Comparison of ENCODE assay signal across 9 cellular contexts in the genomic region with DNA sequence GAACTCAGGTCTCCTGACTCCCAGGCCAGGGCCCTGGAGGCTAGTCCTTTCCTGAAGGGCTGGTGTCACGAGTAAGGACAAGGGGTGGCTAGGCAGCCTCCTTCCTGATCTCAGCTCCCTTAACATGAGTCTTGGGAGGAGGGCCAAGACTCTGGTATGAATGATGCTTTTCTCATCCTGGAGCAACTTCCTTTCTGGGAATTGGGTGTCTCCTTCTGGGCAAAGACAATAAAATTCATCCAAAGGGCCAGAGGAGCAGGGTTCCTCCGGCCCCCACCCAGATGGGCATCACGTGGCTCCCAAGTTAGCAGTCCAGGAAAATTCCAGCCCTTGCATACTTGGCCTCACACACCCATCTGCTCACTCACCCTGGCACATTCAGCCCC. TPM values are rescaled to one million over a fixed set of nuclear protein-coding genes. Genes with fewer than 3 reads are reported as not detected.
A peak's percentile ranks its signal among the peaks of the same experiment; 100 is the strongest.
DNase-seq lines count a peak whose midpoint lies in the region; ATAC-seq, FAIRE-seq and TF ChIP-seq lines count a peak whose summit lies in the region.
"Had no signal": no experiment of that assay in that cellular context is flagged by ENCODE, and none has a peak within 500 bp of the region (broad histone marks: within the 10 kb centered on the region; RNA-seq: fewer than 3 reads in every experiment).

A gene (plus strand): TSS at position 335 of the 386 bp plus-strand sequence. CDS start 200 bp downstream, outside the sequence.

- TF ChIP-seq POLR2A in heart left ventricle (IDR thresholded peaks at IDR 0.05), result no peak

- 34 to 56% (median 43%) methylated on average over 3 of the region's 3 CpGs for WGBS in heart left ventricle, 4 donors

- H3K27me3 Mint-ChIP-seq in GM23338 (ENCODE audit: insufficient read depth, low read depth, poor library complexity), result peaks cover 19% of the 10 kb centered on the region
- H3K27me3 Mint-ChIP-seq in activated T-helper 2 cell treated with anti-CD3 and anti-CD28 coated beads, Interferon-gamma antibody, Interleukin-2, Interleukin-4, amounts not matched to agents 10 μg/mL and 5 μg/mL and 100 μg/mL, durations not matched to agents 14 hours and 24 hours and 36 hours (ENCODE audit: low read depth), result no peaks in the 10 kb centered on the region

- H3F3A ChIP-seq in GM23338 (replicated peaks; ENCODE audit: low read depth), result peaks cover 23% of the 10 kb centered on the region

- H3K79me2 ChIP-seq in GM23338 (replicated peaks; ENCODE audit: insufficient read depth), result no peaks in the 10 kb centered on the region

- intact Hi-C loops in activated T-helper 2 cell treated with anti-CD3 and anti-CD28 coated beads, Interferon-gamma antibody, Interleukin-2, Interleukin-4, amounts not matched to agents 10 μg/mL and 5 μg/mL and 100 μg/mL, durations not matched to agents 14 hours and 24 hours and 36 hours (cut with micrococcal nuclease), result no loop called here
- intact Hi-C loops in heart left ventricle (cut with DNase I), result loop anchor here in 2 of 10 donors (5.0 to 10.0 kb wide), 2 partner anchors 45 to 68 kb away; a partner anchor contains a TSS

- no peak within 1 kb of the TSS for H3K27ac Mint-ChIP-seq in GM23338
- peak within 1 kb of the TSS; percentile 94 for H3K27ac Mint-ChIP-seq in activated T-helper 2 cell treated with anti-CD3 and anti-CD28 coated beads, Interferon-gamma antibody, Interleukin-2, Interleukin-4, amounts not matched to agents 10 μg/mL and 5 μg/mL and 100 μg/mL, durations not matched to agents 14 hours and 24 hours and 36 hours

- peak within 1 kb of the TSS; percentile 60; the same call in 1 of the 2 replicates for H3K4me3 ChIP-seq in GM23338
- peak within 1 kb of the TSS in 8 of 12 donors; percentile 6 to 39 (median 21) for H3K4me3 ChIP-seq in heart left ventricle
- H3K4me3 ChIP-seq in skin epidermis, result no peak within 1 kb of the TSS

- H3K36me3 ChIP-seq in GM23338 (ENCODE audit: insufficient read depth), result no peaks in the 10 kb centered on the region
- no peaks in the 10 kb centered on the region for H3K36me3 ChIP-seq in heart left ventricle

- H3K9me3 Mint-ChIP-seq in GM23338, result no peaks in the 10 kb centered on the region
- no peaks in the 10 kb centered on the region for H3K9me3 Mint-ChIP-seq in activated T-helper 2 cell treated with anti-CD3 and anti-CD28 coated beads, Interferon-gamma antibody, Interleukin-2, Interleukin-4, amounts not matched to agents 10 μg/mL and 5 μg/mL and 100 μg/mL, durations not matched to agents 14 hours and 24 hours and 36 hours

- ATAC-seq in GM23338, result no peak
- peak; percentile 43 to 76 (median 68) for ATAC-seq in heart left ventricle
- no peak for ATAC-seq in HG03280 (IDR thresholded peaks at IDR 0.05; ENCODE audit: unreplicated experiment)

- H3K9me2 ChIP-seq in GM23338 (ENCODE audit: insufficient read depth), result no peaks in the 10 kb centered on the region

- no peak for DNase-seq in GM23338 (ENCODE audit: low spot score)
- DNase-seq in activated T-helper 2 cell treated with anti-CD3 and anti-CD28 coated beads, Interferon-gamma antibody, Interleukin-2, Interleukin-4, amounts not matched to agents 10 μg/mL and 5 μg/mL and 100 μg/mL, durations not matched to agents 14 hours and 24 hours and 36 hours (ENCODE audit: low spot score), result no peak
- DNase-seq in heart left ventricle, result peak in 4 of 5 donors; percentile 62 to 76 (median 69)
- DNase-seq in NCI-H774 (lab: John Stamatoyannopoulos, UW), result no peak
- DNase-seq in stimulated activated naive CD4-positive, alpha-beta T cell treated with Interleukin-2 at 50 U/mL for 16 hours (lab: John Stamatoyannopoulos, UW), result no peak
- DNase-seq in frontal cortex (ENCODE audit: low spot score in 2 of 2), result no peak
- DNase-seq: NCI-H2029 had no signal

- H3K27me3 ChIP-seq in GM23338 (ENCODE audit: insufficient read depth) (peaks cover 4% of the 10 kb centered on the region; the same call in 1 of the 2 replicates), heart left ventricle (no peaks in the 10 kb centered on the region)

- H3K36me3 Mint-ChIP-seq in GM23338 (ENCODE audit: low read depth), result no peaks in the 10 kb centered on the region
- H3K36me3 Mint-ChIP-seq in activated T-helper 2 cell treated with anti-CD3 and anti-CD28 coated beads, Interferon-gamma antibody, Interleukin-2, Interleukin-4, amounts not matched to agents 10 μg/mL and 5 μg/mL and 100 μg/mL, durations not matched to agents 14 hours and 24 hours and 36 hours (ENCODE audit: low read depth), result peaks cover 4% of the 10 kb centered on the region

- H3K4me1 Mint-ChIP-seq in GM23338, result peaks cover 30% of the 10 kb centered on the region
- H3K4me1 Mint-ChIP-seq in activated T-helper 2 cell treated with anti-CD3 and anti-CD28 coated beads, Interferon-gamma antibody, Interleukin-2, Interleukin-4, amounts not matched to agents 10 μg/mL and 5 μg/mL and 100 μg/mL, durations not matched to agents 14 hours and 24 hours and 36 hours (ENCODE audit: low read depth), result peaks cover 35% of the 10 kb centered on the region

- peak within 1 kb of the TSS; percentile 64; the same call in 1 of the 2 replicates for H2AFZ ChIP-seq in GM23338

- peaks cover 41% of the 10 kb centered on the region for H3K4me1 ChIP-seq in GM23338 (ENCODE audit: insufficient read depth)
- peaks cover 2 to 75% (median 62%) of the 10 kb centered on the region in 12 donors for H3K4me1 ChIP-seq in heart left ventricle

- H4K20me1 ChIP-seq in GM23338 (replicated peaks; ENCODE audit: insufficient read depth), result no peaks in the 10 kb centered on the region

- TF ChIP-seq CTCF in GM23338 (conservative IDR thresholded peaks at IDR 0.05; ENCODE audit: low read depth in 2 of 2) (no peak), heart left ventricle (IDR thresholded peaks at IDR 0.05) (no peak)

- FAIRE-seq in frontal cortex (lab: Jason Lieb, UNC), result no peak

- peak within 1 kb of the TSS; percentile 84; the same call in 1 of the 2 replicates for H3K4me2 ChIP-seq in GM23338

- H3K9me3 ChIP-seq in heart left ventricle, result no peaks in the 10 kb centered on the region

- H3K27ac ChIP-seq in GM23338 (ENCODE audit: low read depth) (no peak within 1 kb of the TSS), heart left ventricle (peak within 1 kb of the TSS; percentile 54 to 95 (median 82)), skin epidermis (peak within 1 kb of the TSS in 19 of 21 experiments; percentile 27 to 98 (median 77))

- H3K4me3 Mint-ChIP-seq in GM23338, result peak within 1 kb of the TSS; percentile 44; the same call in 2 of the 3 replicates
- H3K4me3 Mint-ChIP-seq in activated T-helper 2 cell treated with anti-CD3 and anti-CD28 coated beads, Interferon-gamma antibody, Interleukin-2, Interleukin-4, amounts not matched to agents 10 μg/mL and 5 μg/mL and 100 μg/mL, durations not matched to agents 14 hours and 24 hours and 36 hours (ENCODE audit: low read depth), result peak within 1 kb of the TSS; percentile 66

TF ChIP-seq in GM23338, 12 proteins besides CTCF, POLR2A, EP300 and RAD21 (continues in another document):
- no peak for TF ChIP-seq ZNF114 (CRISPR knock-in tag; IDR thresholded peaks at IDR 0.05)
- TF ChIP-seq, protein P1, sequence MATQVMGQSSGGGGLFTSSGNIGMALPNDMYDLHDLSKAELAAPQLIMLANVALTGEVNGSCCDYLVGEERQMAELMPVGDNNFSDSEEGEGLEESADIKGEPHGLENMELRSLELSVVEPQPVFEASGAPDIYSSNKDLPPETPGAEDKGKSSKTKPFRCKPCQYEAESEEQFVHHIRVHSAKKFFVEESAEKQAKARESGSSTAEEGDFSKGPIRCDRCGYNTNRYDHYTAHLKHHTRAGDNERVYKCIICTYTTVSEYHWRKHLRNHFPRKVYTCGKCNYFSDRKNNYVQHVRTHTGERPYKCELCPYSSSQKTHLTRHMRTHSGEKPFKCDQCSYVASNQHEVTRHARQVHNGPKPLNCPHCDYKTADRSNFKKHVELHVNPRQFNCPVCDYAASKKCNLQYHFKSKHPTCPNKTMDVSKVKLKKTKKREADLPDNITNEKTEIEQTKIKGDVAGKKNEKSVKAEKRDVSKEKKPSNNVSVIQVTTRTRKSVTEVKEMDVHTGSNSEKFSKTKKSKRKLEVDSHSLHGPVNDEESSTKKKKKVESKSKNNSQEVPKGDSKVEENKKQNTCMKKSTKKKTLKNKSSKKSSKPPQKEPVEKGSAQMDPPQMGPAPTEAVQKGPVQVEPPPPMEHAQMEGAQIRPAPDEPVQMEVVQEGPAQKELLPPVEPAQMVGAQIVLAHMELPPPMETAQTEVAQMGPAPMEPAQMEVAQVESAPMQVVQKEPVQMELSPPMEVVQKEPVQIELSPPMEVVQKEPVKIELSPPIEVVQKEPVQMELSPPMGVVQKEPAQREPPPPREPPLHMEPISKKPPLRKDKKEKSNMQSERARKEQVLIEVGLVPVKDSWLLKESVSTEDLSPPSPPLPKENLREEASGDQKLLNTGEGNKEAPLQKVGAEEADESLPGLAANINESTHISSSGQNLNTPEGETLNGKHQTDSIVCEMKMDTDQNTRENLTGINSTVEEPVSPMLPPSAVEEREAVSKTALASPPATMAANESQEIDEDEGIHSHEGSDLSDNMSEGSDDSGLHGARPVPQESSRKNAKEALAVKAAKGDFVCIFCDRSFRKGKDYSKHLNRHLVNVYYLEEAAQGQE (IDR thresholded peaks at IDR 0.05; ENCODE audit: unreplicated experiment), result no peak
- TF ChIP-seq, protein P2, sequence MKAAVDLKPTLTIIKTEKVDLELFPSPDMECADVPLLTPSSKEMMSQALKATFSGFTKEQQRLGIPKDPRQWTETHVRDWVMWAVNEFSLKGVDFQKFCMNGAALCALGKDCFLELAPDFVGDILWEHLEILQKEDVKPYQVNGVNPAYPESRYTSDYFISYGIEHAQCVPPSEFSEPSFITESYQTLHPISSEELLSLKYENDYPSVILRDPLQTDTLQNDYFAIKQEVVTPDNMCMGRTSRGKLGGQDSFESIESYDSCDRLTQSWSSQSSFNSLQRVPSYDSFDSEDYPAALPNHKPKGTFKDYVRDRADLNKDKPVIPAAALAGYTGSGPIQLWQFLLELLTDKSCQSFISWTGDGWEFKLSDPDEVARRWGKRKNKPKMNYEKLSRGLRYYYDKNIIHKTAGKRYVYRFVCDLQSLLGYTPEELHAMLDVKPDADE (IDR thresholded peaks at IDR 0.05), result no peak
- TF ChIP-seq EZH2phosphoT487 (IDR thresholded peaks at IDR 0.05; ENCODE audit: unreplicated experiment), result no peak
- TF ChIP-seq STAT1 (IDR thresholded peaks at IDR 0.05; ENCODE audit: unreplicated experiment), result no peak
- no peak for TF ChIP-seq JUNB (IDR thresholded peaks at IDR 0.05; ENCODE audit: unreplicated experiment)
- no peak for TF ChIP-seq ZNF331 (CRISPR knock-in tag; IDR thresholded peaks at IDR 0.05; ENCODE audit: low read depth)
- TF ChIP-seq NANOG (IDR thresholded peaks at IDR 0.05; ENCODE audit: borderline replicate concordance), result no peak
- TF ChIP-seq CREB1 (CRISPR knock-in tag; IDR thresholded peaks at IDR 0.05; ENCODE audit: low read depth), result no peak

RNA-seq across cellular contexts. Expression of the gene that starts here (rescaled TPM):
- total RNA-seq in GM23338 (2014; rRNA removed; shearing (Covaris generic)), result 0.31 TPM in 1 of 2 replicates, not detected in the other
- polyA plus RNA-seq in GM23338 (2016; fragmentation: Nextera tagmentation; extraction: Ambion mirVana) (2.2 TPM in 2 replicates), heart left ventricle (10 to 100 TPM in 1 of 2 donors, 1 to 10 TPM in 1; 7.7 to 14.1 TPM)
- total RNA-seq in activated T-helper 2 cell treated with anti-CD3 and anti-CD28 coated beads, Interferon-gamma antibody, Interleukin-2, Interleukin-4, amounts not matched to agents 10 μg/mL and 5 μg/mL and 100 μg/mL, durations not matched to agents 14 hours and 24 hours and 36 hours, result 0.78 and 0.80 TPM in 2 replicates
- total RNA-seq in heart left ventricle (10 to 100 TPM in 1 of 9 donors, 1 to 10 TPM in 8; 2.0 to 13.7 (median 3.8) TPM), frontal cortex (0.41 TPM)

Comparison
In these comparisons a context has a peak if more than half of its experiments do, and no peak if none do; other contexts are left out.
1. ATAC-seq: peak in heart left ventricle (4 of 4); none in GM23338 (single experiment) and HG03280 (single experiment).
2. DNase-seq: peak in heart left ventricle (4 of 5); none in GM23338 (single experiment), activated T-helper 2 cell treated with anti-CD3 and anti-CD28 coated beads, Interferon-gamma antibody, Interleukin-2, Interleukin-4, amounts not matched to agents 10 μg/mL and 5 μg/mL and 100 μg/mL, durations not matched to agents 14 hours and 24 hours and 36 hours (single experiment), NCI-H774 (single experiment), stimulated activated naive CD4-positive, alpha-beta T cell treated with Interleukin-2 at 50 U/mL for 16 hours (single experiment) and frontal cortex (0 of 2).
3. H3K4me3 ChIP-seq: peak in GM23338 (single experiment) and heart left ventricle (8 of 12); none in skin epidermis (0 of 7).